Comparison of ENCODE assay signal across 35 cellular contexts in genomic region chr2:57097855-57098254, GRCh38.
"Had no signal": no experiment of that assay in that cellular context is flagged by ENCODE, and none has a peak within 500 bp of the region (broad histone marks: within the 10 kb centered on the region; RNA-seq: fewer than 3 reads in every experiment).

No MANE protein-coding gene starts in this region.

- DNase-seq: Kasumi-1, MG63, MM.1S, MV-4-11, NCI-H1048, NCI-H1092, NCI-H1092 treated with DMSO at 0.1 percent for 48 hours, NCI-H1105, NCI-H1105 treated with DMSO at 0.1 percent for 48 hours, NCI-H1417, NCI-H1417 treated with DMSO at 0.1 percent for 48 hours, NCI-H1436, NCI-H1436 treated with DMSO at 0.1 percent for 48 hours, NCI-H146, NCI-H1694, NCI-H1694 treated with DMSO at 0.1 percent for 48 hours, NCI-H187, NCI-H187 treated with DMSO at 0.1 percent for 48 hours, NCI-H1930, NCI-H2029, NCI-H2029 treated with DMSO at 0.1 percent for 48 hours, NCI-H2081, NCI-H2081 treated with DMSO at 0.1 percent for 48 hours, NCI-H2107, NCI-H2171, NCI-H2171 treated with DMSO at 0.1 percent for 48 hours, NCI-H2227 treated with DMSO at 0.1 percent for 48 hours, NCI-H226, NCI-H345, NCI-H446, NCI-H446 treated with DMSO at 0.1 percent for 48 hours, NCI-H510A, NCI-H510A treated with DMSO at 0.1 percent for 48 hours, NCI-H524, NCI-H524 treated with DMSO at 0.1 percent for 48 hours had no signal

- H3K4me3 ChIP-seq: MG63 had no signal

- H3K36me3 ChIP-seq: MG63 had no signal

- H3K27me3 ChIP-seq: MG63 had no signal
